In genomic region chr1:222618001-222618879, GRCh38 we compare ENCODE assay signal across 2 cellular contexts.
TF ChIP-seq lines count a peak whose summit lies in the region.

TSS of gene MIA3 (plus strand) at chr1:222618097. CDS start at chr1:222618111, 14 bp downstream.

TF ChIP-seq in HCT116, 20 proteins besides CTCF, POLR2A, EP300 and RAD21 (continued from another document):
- TF ChIP-seq REST (IDR thresholded peaks at IDR 0.05; ENCODE audit: low read depth) (no peak), EZH2phosphoT487 (IDR thresholded peaks at IDR 0.05; ENCODE audit: borderline replicate concordance) (no peak), POLR2AphosphoS5 (IDR thresholded peaks at IDR 0.05; ENCODE audit: low read depth, low read length) (peak; percentile 94), ATF3 (IDR thresholded peaks at IDR 0.05) (no peak), MAX (IDR thresholded peaks at IDR 0.05) (no peak), TCF7L2 (IDR thresholded peaks at IDR 0.05; ENCODE audit: borderline replicate concordance, extremely low read depth, insufficient read depth, insufficient read length) (no peak), ZBTB33 (IDR thresholded peaks at IDR 0.05; ENCODE audit: extremely low read depth, insufficient replicate concordance, low read length) (no peak), ZFX (IDR thresholded peaks at IDR 0.05) (peak; percentile 25; the same call in 1 of the 2 replicates)

TF ChIP-seq in GM12878, 131 proteins besides CTCF, POLR2A, EP300 and RAD21 (continued from another document and continues in another):
- TF ChIP-seq MTA2 (IDR thresholded peaks at IDR 0.05; ENCODE audit: low read depth) (no peak), WRNIP1 (IDR thresholded peaks at IDR 0.05; ENCODE audit: borderline replicate concordance, low read depth, low read length) (no peak), EGR1 (IDR thresholded peaks at IDR 0.05; ENCODE audit: borderline replicate concordance in 1 of 2, low read depth in 2 of 2, low read length in 2 of 2) (peak in 1 of 2 experiments; percentile 40; a peak in 1 of 3 replicates), MYC (IDR thresholded peaks at IDR 0.05; ENCODE audit: insufficient read depth, insufficient read length, insufficient replicate concordance, low read length, severe bottlenecking) (no peak), NR2F1 (conservative IDR thresholded peaks at IDR 0.05) (0 out of 2 replicates have a peak, but pooled peaks have one; percentile 19), ZBTB40 (IDR thresholded peaks at IDR 0.05; ENCODE audit: borderline replicate concordance) (no peak), POLR2AphosphoS5 (IDR thresholded peaks at IDR 0.05; ENCODE audit: low read length) (peak; percentile 50; the same call in 1 of the 2 replicates), ZNF274 (IDR thresholded peaks at IDR 0.05; ENCODE audit: insufficient read depth, insufficient read length) (no peak), ATF7 (IDR thresholded peaks at IDR 0.05; ENCODE audit: low read depth) (no peak), POLR2AphosphoS2 (IDR thresholded peaks at IDR 0.05; ENCODE audit: low read depth, low read length) (no peak), ZZZ3 (IDR thresholded peaks at IDR 0.05; ENCODE audit: control insufficient read depth, insufficient read length, low read depth) (no peak), ZNF207 (IDR thresholded peaks at IDR 0.05; ENCODE audit: borderline replicate concordance) (peak; percentile 56; the same call in 1 of the 2 replicates), NKRF (conservative IDR thresholded peaks at IDR 0.05) (peak; percentile 71; the same call in 1 of the 2 replicates), RB1 (IDR thresholded peaks at IDR 0.05; ENCODE audit: borderline replicate concordance) (peak; percentile 41; the same call in 1 of the 2 replicates), IKZF2 (IDR thresholded peaks at IDR 0.05) (0 out of 4 replicates have a peak, but pooled peaks have one; percentile 25 to 29), ZBTB4 (CRISPR knock-in tag; IDR thresholded peaks at IDR 0.05) (no peak), KAT2A (conservative IDR thresholded peaks at IDR 0.05; ENCODE audit: control insufficient read depth, low read depth, low read length) (no peak), TAF1 (IDR thresholded peaks at IDR 0.05; ENCODE audit: borderline replicate concordance, low read depth, low read length) (peak; percentile 95), TARDBP (IDR thresholded peaks at IDR 0.05; ENCODE audit: borderline replicate concordance) (no peak), ASH2L (IDR thresholded peaks at IDR 0.05; ENCODE audit: borderline replicate concordance, low read depth) (no peak), KLF5 (IDR thresholded peaks at IDR 0.05; ENCODE audit: partially characterized antibody) (peak; percentile 24), RUNX3 (IDR thresholded peaks at IDR 0.05; ENCODE audit: low read length) (peak; percentile 63), CEBPZ (IDR thresholded peaks at IDR 0.05; ENCODE audit: low read depth, low read length) (no peak), JUND (IDR thresholded peaks at IDR 0.05; ENCODE audit: low read depth, low read length) (no peak), SMC3 (IDR thresholded peaks at IDR 0.05; ENCODE audit: borderline replicate concordance, low read length) (no peak), BHLHE40 (IDR thresholded peaks at IDR 0.05; ENCODE audit: borderline replicate concordance in 1 of 2, low read depth in 2 of 2, low read length in 1 of 2) (peak; percentile 22 to 77; a peak in 2 of 4 replicates), FOXK2 (IDR thresholded peaks at IDR 0.05) (no peak), STAT3 (IDR thresholded peaks at IDR 0.05; ENCODE audit: low read depth, low read length) (no peak), YY1 (IDR thresholded peaks at IDR 0.05; ENCODE audit: low read depth, low read length) (peak; percentile 94), DPF2 (IDR thresholded peaks at IDR 0.05) (no peak; the same call in 1 of the 2 replicates), LARP7 (IDR thresholded peaks at IDR 0.05) (peak; percentile 84), TCF12 (IDR thresholded peaks at IDR 0.05; ENCODE audit: low read depth, low read length) (peak; percentile 22; the same call in 1 of the 2 replicates), E2F4 (IDR thresholded peaks at IDR 0.05; ENCODE audit: low read depth, low read length) (no peak), BACH1 (IDR thresholded peaks at IDR 0.05; ENCODE audit: borderline replicate concordance) (peak; percentile 30; the same call in 1 of the 2 replicates), PRDM15 (CRISPR knock-in tag; IDR thresholded peaks at IDR 0.05) (no peak), E4F1 (IDR thresholded peaks at IDR 0.05; ENCODE audit: borderline replicate concordance, partially characterized antibody) (no peak)
